In genomic region chr4:106715825-106716224, GRCh38 we compare ENCODE assay signal across 1 cellular context.
TF ChIP-seq lines count a peak whose summit lies in the region.

No MANE protein-coding gene starts in this region.

TF ChIP-seq in SK-N-SH, 30 proteins besides CTCF, POLR2A, EP300 and RAD21 (continued from another document):
- peak; percentile 39; the same call in 1 of the 2 replicates for TF ChIP-seq PBX3 (IDR thresholded peaks at IDR 0.05)
- TF ChIP-seq NFIC (IDR thresholded peaks at IDR 0.05; ENCODE audit: borderline replicate concordance), result no peak
- TF ChIP-seq FOSL2 (IDR thresholded peaks at IDR 0.05; ENCODE audit: borderline replicate concordance, low read depth), result no peak
- TF ChIP-seq TCF12 (IDR thresholded peaks at IDR 0.05), result peak; percentile 52
